ENCODE assay signal across 11 cellular contexts in the genomic region with DNA sequence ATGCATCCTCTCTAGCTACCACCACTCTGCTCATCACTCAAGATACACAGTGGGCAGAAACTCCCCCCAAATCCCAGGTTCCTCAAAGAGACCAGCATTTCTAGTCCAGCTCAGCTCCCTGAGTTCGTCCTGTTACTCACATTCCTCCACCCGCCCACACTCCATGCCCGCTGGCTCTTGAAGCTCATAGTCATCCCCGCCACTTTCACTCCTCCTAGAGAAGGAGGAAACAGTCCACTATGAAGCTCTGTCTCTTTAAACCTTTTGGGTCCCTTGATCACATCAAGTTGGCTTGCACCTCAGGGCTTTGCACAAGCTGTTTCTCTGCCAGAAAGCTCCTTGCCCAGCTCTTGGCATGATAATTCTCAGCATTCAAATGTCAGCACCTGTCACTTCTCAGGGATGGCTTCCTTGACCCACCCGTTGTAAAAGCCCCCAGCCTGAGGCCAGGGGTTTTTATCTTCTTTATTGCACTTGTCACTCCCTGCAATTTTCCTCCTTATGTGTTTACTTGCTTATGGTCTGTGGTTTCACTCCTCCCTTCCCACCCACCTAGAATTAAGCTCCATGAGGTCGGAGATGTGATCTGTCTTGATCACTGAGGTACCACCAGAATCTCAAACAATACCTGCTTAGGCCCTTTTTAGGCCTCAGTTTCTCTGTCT.
A peak's percentile ranks its signal among the peaks of the same experiment; 100 is the strongest.
DNase-seq lines count a peak whose midpoint lies in the region; ATAC-seq, FAIRE-seq and TF ChIP-seq lines count a peak whose summit lies in the region.
"Had no signal": no experiment of that assay in that cellular context is flagged by ENCODE, and none has a peak within 500 bp of the region (broad histone marks: within the 10 kb centered on the region; RNA-seq: fewer than 3 reads in every experiment).

No MANE protein-coding gene starts in this region.

- H3K27me3 ChIP-seq in A673 (replicated peaks; ENCODE audit: insufficient read depth, low read depth, low read length, poor library complexity) (peaks cover 8% of the 10 kb centered on the region), bronchial epithelial cell (ENCODE audit: control insufficient read depth, insufficient read depth, low read length) (no peaks in the 10 kb centered on the region), keratinocyte (ENCODE audit: control insufficient read depth, extremely low read depth, insufficient read depth, low read length) (no peaks in the 10 kb centered on the region)

- H3K27ac ChIP-seq in A673 (ENCODE audit: low read depth, low read length, poor library complexity, severe bottlenecking), result no peak overlapping the region
- H3K27ac ChIP-seq in keratinocyte (ENCODE audit: control insufficient read depth, insufficient read depth, low read length), result no peak overlapping the region
- H3K27ac ChIP-seq: spleen had no signal

- H3K4me1 ChIP-seq in A673 (ENCODE audit: insufficient read depth, low read length, poor library complexity, severe bottlenecking) (no peaks in the 10 kb centered on the region), keratinocyte (ENCODE audit: control insufficient read depth, extremely low read depth, insufficient read depth, low read length) (peaks cover 19% of the 10 kb centered on the region)
- H3K4me1 ChIP-seq: spleen had no signal

- ATAC-seq in effector memory CD8-positive, alpha-beta T cell (replicated peaks), result no peak

- H3K4me3 ChIP-seq in A673 (ENCODE audit: low read depth, low read length, poor library complexity, severe bottlenecking) (no peak overlapping the region), bronchial epithelial cell (ENCODE audit: low read depth, low read length) (no peak overlapping the region), keratinocyte (ENCODE audit: control insufficient read depth in 2 of 3, extremely low read depth in 1 of 3, insufficient read depth in 2 of 3, low read depth in 1 of 3, low read length in 3 of 3) (no peak overlapping the region)
- H3K4me3 ChIP-seq: spleen had no signal

- no peaks in the 10 kb centered on the region for H3K4me1 Mint-ChIP-seq in effector memory CD8-positive, alpha-beta T cell (ENCODE audit: low read depth in 2 of 2)
- H3K4me1 Mint-ChIP-seq in chondrocyte (ENCODE audit: low read depth), result peaks cover 7% of the 10 kb centered on the region
- H3K4me1 Mint-ChIP-seq: naive B cell had no signal

- CTCF ChIA-PET in A673 (lab: Charles Lee), result no interaction called here

- TF ChIP-seq CTCF in A673 (conservative IDR thresholded peaks at IDR 0.05; ENCODE audit: low read depth, low read length) (no peak), bronchial epithelial cell (IDR thresholded peaks at IDR 0.05; ENCODE audit: insufficient read depth, low read length, severe bottlenecking) (no peak), keratinocyte (optimal IDR thresholded peaks at IDR 0.05 in 1 of 3, IDR thresholded peaks at IDR 0.05 in 1 of 3, conservative IDR thresholded peaks at IDR 0.05 in 1 of 3; ENCODE audit: extremely low read depth in 1 of 3, insufficient read depth in 2 of 3, low read length in 3 of 3) (no peak), chondrocyte (IDR thresholded peaks at IDR 0.05) (no peak)

- intact Hi-C loops in A673 (cut with micrococcal nuclease; ENCODE audit: unreplicated experiment), result no loop called here

- no TSS peak for BruUV-seq in A673 (replicated peaks; lab: Mats Ljungman, UMichigan)

- H2AFZ ChIP-seq in keratinocyte (ENCODE audit: control insufficient read depth, low read length), result no peak overlapping the region

- FAIRE-seq in bronchial epithelial cell (lab: Jason Lieb, UNC), result peak; percentile 50
- FAIRE-seq in keratinocyte (lab: Jason Lieb, UNC), result peak; percentile 85

- POLR2A ChIA-PET in A673 (lab: Charles Lee; ENCODE audit: low non-redundant PET), result no interaction called here

- no peak overlapping the region for H3K27ac Mint-ChIP-seq in effector memory CD8-positive, alpha-beta T cell
- H3K27ac Mint-ChIP-seq in chondrocyte (ENCODE audit: unreplicated experiment), result no peak overlapping the region
- H3K27ac Mint-ChIP-seq: naive B cell had no signal

- H3K9me3 ChIP-seq in A673 (ENCODE audit: low read depth, low read length, poor library complexity, severe bottlenecking) (peaks cover 5% of the 10 kb centered on the region), keratinocyte (ENCODE audit: control insufficient read depth, low read depth, low read length) (peaks cover 1% of the 10 kb centered on the region)

- H3K27me3 Mint-ChIP-seq in effector memory CD8-positive, alpha-beta T cell, result peaks cover 47 to 79% of the 10 kb centered on the region in 2 donors
- peaks cover 30% of the 10 kb centered on the region for H3K27me3 Mint-ChIP-seq in chondrocyte (ENCODE audit: low read depth)

- no peak overlapping the region for H3K9ac ChIP-seq in keratinocyte (ENCODE audit: control insufficient read depth, extremely low read depth, insufficient read depth, low read length)

- no peaks in the 10 kb centered on the region for H3K9me1 ChIP-seq in keratinocyte (ENCODE audit: control insufficient read depth, extremely low read depth, insufficient read depth, low read length)

- no peaks in the 10 kb centered on the region for H3K36me3 Mint-ChIP-seq in effector memory CD8-positive, alpha-beta T cell (ENCODE audit: insufficient read depth)
- H3K36me3 Mint-ChIP-seq in chondrocyte (ENCODE audit: low read depth), result peaks cover 3% of the 10 kb centered on the region

- dilution Hi-C loops in keratinocyte (cut with MboI; ENCODE audit: extremely low pct_ligation_motif_present, low sequenced_read_pairs), result no loop called here

- H3K79me2 ChIP-seq in keratinocyte (ENCODE audit: control insufficient read depth, insufficient read depth, low read length), result no peaks in the 10 kb centered on the region

- no peaks in the 10 kb centered on the region for H3K36me3 ChIP-seq in A673 (ENCODE audit: insufficient read depth, low read length, poor library complexity, severe bottlenecking)
- no peaks in the 10 kb centered on the region for H3K36me3 ChIP-seq in bronchial epithelial cell (ENCODE audit: control insufficient read depth, insufficient read depth, low read length)
- no peaks in the 10 kb centered on the region for H3K36me3 ChIP-seq in keratinocyte (ENCODE audit: control insufficient read depth in 2 of 2, extremely low read depth in 1 of 2, insufficient read depth in 2 of 2, low read length in 2 of 2)
- H3K36me3 ChIP-seq: spleen had no signal

- peaks cover 2 to 5% of the 10 kb centered on the region in 2 donors for H3K9me3 Mint-ChIP-seq in effector memory CD8-positive, alpha-beta T cell
- H3K9me3 Mint-ChIP-seq in chondrocyte (ENCODE audit: low read depth), result peaks cover 12% of the 10 kb centered on the region

- H3K4me2 ChIP-seq in keratinocyte (ENCODE audit: control insufficient read depth, extremely low read depth, insufficient read depth, low read depth, low read length), result peak overlapping the region; percentile 51

- H4K20me1 ChIP-seq in keratinocyte (ENCODE audit: control insufficient read depth, extremely low read depth, insufficient read depth, low read length), result no peaks in the 10 kb centered on the region

- no peak overlapping the region for H3K4me3 Mint-ChIP-seq in effector memory CD8-positive, alpha-beta T cell
- no peak overlapping the region for H3K4me3 Mint-ChIP-seq in chondrocyte (ENCODE audit: unreplicated experiment)

- DNase-seq in A673 (ENCODE audit: low spot score) (peak; percentile 14), HK-2 (ENCODE audit: unreplicated experiment) (peak; percentile 25), bronchial epithelial cell (ENCODE audit: low read depth) (peak; percentile 81), keratinocyte (ENCODE audit: low read depth, low spot score) (no peak), chondrocyte (ENCODE audit: low spot score) (no peak), islet precursor cell (no peak), NOMO-1 (lab: John Stamatoyannopoulos, UW; ENCODE audit: unreplicated experiment in 2 of 2) (no peak)
- DNase-seq in effector memory CD8-positive, alpha-beta T cell, result no peak
- DNase-seq: naive B cell, spleen, T-helper 9 cell had no signal

Comparison
In these comparisons a context has a peak if more than half of its experiments do, and no peak if none do; other contexts are left out.
1. DNase-seq: peak in A673 (single experiment), HK-2 (single experiment) and bronchial epithelial cell (single experiment); none in keratinocyte (single experiment), effector memory CD8-positive, alpha-beta T cell (0 of 3), chondrocyte (single experiment), islet precursor cell (single experiment) and NOMO-1 (0 of 2).